ENCODE assay signal across 8 cellular contexts in genomic region chr1:109815809-109816791, GRCh38. TPM values are rescaled to one million over a fixed set of nuclear protein-coding genes. Genes with fewer than 3 reads are reported as not detected.
DNase-seq lines count a peak whose midpoint lies in the region; ATAC-seq and TF ChIP-seq lines count a peak whose summit lies in the region.

No MANE protein-coding gene starts in this region.

- intact Hi-C loops in Right ventricle myocardium inferior (cut with DNase I) (no loop called here), colonic mucosa (cut with DNase I) (no loop called here)

- ATAC-seq in Right ventricle myocardium inferior (peak; percentile 27), HG02970 (IDR thresholded peaks at IDR 0.05; ENCODE audit: low FRiP score, unreplicated experiment) (peak; percentile 69)

- TF ChIP-seq CTCF in right atrium auricular region (IDR thresholded peaks at IDR 0.05) = no peak
- no peak for TF ChIP-seq CTCF in colonic mucosa (IDR thresholded peaks at IDR 0.05)

- H3K4me1 ChIP-seq in right atrium auricular region = peaks cover 0 to 20% of the 10 kb centered on the region in 2 donors
- no peaks in the 10 kb centered on the region for H3K4me1 ChIP-seq in colonic mucosa

- H3K9ac ChIP-seq in colonic mucosa (ENCODE audit: low read depth in 2 of 2, low read length in 2 of 2) = no peak overlapping the region

- H3K27ac ChIP-seq in right atrium auricular region (no peak overlapping the region), colonic mucosa (no peak overlapping the region)

- H3K36me3 ChIP-seq in right atrium auricular region = no peaks in the 10 kb centered on the region
- H3K36me3 ChIP-seq in colonic mucosa = no peaks in the 10 kb centered on the region

- H3K4me3 ChIP-seq in right atrium auricular region (no peak overlapping the region), colonic mucosa (no peak overlapping the region)

- H3K27me3 ChIP-seq in right atrium auricular region = no peaks in the 10 kb centered on the region
- H3K27me3 ChIP-seq in colonic mucosa = no peaks in the 10 kb centered on the region

- DNase-seq in Right ventricle myocardium inferior (ENCODE audit: missing footprints) (no peak), right atrium auricular region (ENCODE audit: low spot score) (no peak), NCI-H2227 treated with DMSO at 0.1 percent for 48 hours (lab: John Stamatoyannopoulos, UW) (peak; percentile 73), germinal center (ENCODE audit: low spot score) (peak; percentile 58), DMS53 treated with DMSO at 0.1 percent for 48 hours (lab: John Stamatoyannopoulos, UW; ENCODE audit: unreplicated experiment) (no peak), colonic mucosa (no peak), COLO668 (lab: John Stamatoyannopoulos, UW; ENCODE audit: unreplicated experiment) (no peak)

- H3K9me3 ChIP-seq in right atrium auricular region = peaks cover 3 to 9% of the 10 kb centered on the region in 2 donors
- H3K9me3 ChIP-seq in colonic mucosa = no peaks in the 10 kb centered on the region

RNA-seq across cellular contexts. Expression of gene EPS8L3, which starts 52.4 kb away (rescaled TPM):
- total RNA-seq in Right ventricle myocardium inferior (not detected), right atrium auricular region (under 1 TPM in 1 of 2 donors, not detected in 1; 0.19 TPM), colonic mucosa (100 to 1,000 TPM; 283 to 290 TPM)

Comparison
In these comparisons a context has a peak if more than half of its experiments do, and no peak if none do; other contexts are left out.
1. DNase-seq: peak in NCI-H2227 treated with DMSO at 0.1 percent for 48 hours (single experiment) and germinal center (single experiment); none in Right ventricle myocardium inferior (single experiment), right atrium auricular region (single experiment), DMS53 treated with DMSO at 0.1 percent for 48 hours (single experiment), colonic mucosa (single experiment) and COLO668 (single experiment).
2. RNA of gene EPS8L3, which starts 52.4 kb away (total RNA-seq): 283 to 290 TPM in colonic mucosa; 0.19 TPM in right atrium auricular region and not detected in Right ventricle myocardium inferior (single experiment); every median in the first group is over 100 times any median in the second.